ENCODE assay signal across 8 cellular contexts in genomic region chr10:79069325-79070090, GRCh38. TPM values are rescaled to one million over a fixed set of nuclear protein-coding genes. Genes with fewer than 3 reads are reported as not detected.
A peak's percentile ranks its signal among the peaks of the same experiment; 100 is the strongest.
DNase-seq lines count a peak whose midpoint lies in the region; ATAC-seq and FAIRE-seq lines count a peak whose summit lies in the region.

No MANE protein-coding gene starts in this region.

- peaks cover 45% of the 10 kb centered on the region for H3K4me1 Mint-ChIP-seq in activated CD4-positive, alpha-beta T cell treated with anti-CD3 and anti-CD28 coated beads, Interleukin-2, amount 10 ng/mL, durations not matched to agents 24 days and 14 days
- peaks cover 14% of the 10 kb centered on the region for H3K4me1 Mint-ChIP-seq in memory B cell

- peaks cover 0 to 6% (median 0%) of the 10 kb centered on the region in 11 experiments; a peak in 7 of 22 replicates for H3K27me3 ChIP-seq in BLaER1 treated with 17β-estradiol and CSF1 and Interleukin-3, amounts not matched to agents 10 nM and 100 nM
- no peaks in the 10 kb centered on the region for H3K27me3 ChIP-seq in stomach smooth muscle (ENCODE audit: control insufficient read depth in 1 of 2, insufficient read depth in 2 of 2, low read length in 2 of 2)

- peaks cover 45 to 55% (median 47%) of the 10 kb centered on the region in 11 experiments for H4K20me1 ChIP-seq in BLaER1 treated with 17β-estradiol and CSF1 and Interleukin-3, amounts not matched to agents 10 nM and 100 nM

- H3K4me2 ChIP-seq in BLaER1 treated with 17β-estradiol and CSF1 and Interleukin-3, amounts not matched to agents 10 nM and 100 nM = peak overlapping the region; percentile 49 to 100 (median 96)

- H3K4me3 ChIP-seq in BLaER1 treated with 17β-estradiol and CSF1 and Interleukin-3, amounts not matched to agents 10 nM and 100 nM = peak overlapping the region; percentile 75 to 100 (median 98)
- peak overlapping the region; percentile 95 to 99 for H3K4me3 ChIP-seq in stomach smooth muscle (ENCODE audit: low read length in 2 of 2)

- peaks cover 40 to 63% (median 55%) of the 10 kb centered on the region in 10 experiments for H3K4me1 ChIP-seq in BLaER1 treated with 17β-estradiol and CSF1 and Interleukin-3, amounts not matched to agents 10 nM and 100 nM
- H3K4me1 ChIP-seq in stomach smooth muscle (ENCODE audit: control insufficient read depth, insufficient read depth, low read length) = peaks cover 50% of the 10 kb centered on the region

- no peaks in the 10 kb centered on the region for H3K36me3 ChIP-seq in BLaER1 treated with 17β-estradiol and CSF1 and Interleukin-3, amounts not matched to agents 10 nM and 100 nM
- H3K36me3 ChIP-seq in stomach smooth muscle (ENCODE audit: control insufficient read depth in 2 of 2, insufficient read depth in 2 of 2, low read length in 2 of 2) = no peaks in the 10 kb centered on the region

- peak overlapping the region; percentile 95 for H3K4me3 Mint-ChIP-seq in activated CD4-positive, alpha-beta T cell treated with anti-CD3 and anti-CD28 coated beads, Interleukin-2, amount 10 ng/mL, durations not matched to agents 24 days and 14 days
- H3K4me3 Mint-ChIP-seq in memory B cell = peak overlapping the region; percentile 90

- ATAC-seq in GM21360 (IDR thresholded peaks at IDR 0.05; ENCODE audit: unreplicated experiment) (peak; percentile 14), memory B cell (ENCODE audit: low read depth) (peak; percentile 23)

- peak overlapping the region; percentile 79 to 95 (median 91) for H3K27ac ChIP-seq in BLaER1 treated with 17β-estradiol and CSF1 and Interleukin-3, amounts not matched to agents 10 nM and 100 nM
- H3K27ac ChIP-seq in stomach smooth muscle (ENCODE audit: low read length) = peak overlapping the region; percentile 97

- intact Hi-C loops in activated CD4-positive, alpha-beta T cell treated with anti-CD3 and anti-CD28 coated beads, Interleukin-2, amount 10 ng/mL, durations not matched to agents 24 days and 14 days (cut with micrococcal nuclease) = loop anchor here (1.0 to 10.0 kb wide), 7 partner anchors 68 to 1035 kb away; no protein-coding TSS in a partner anchor

- peak; percentile 9 for FAIRE-seq in HTR-8/SVneo (lab: Jason Lieb, UNC)

- H3K36me3 Mint-ChIP-seq in activated CD4-positive, alpha-beta T cell treated with anti-CD3 and anti-CD28 coated beads, Interleukin-2, amount 10 ng/mL, durations not matched to agents 24 days and 14 days (ENCODE audit: low read depth) = peaks cover 5% of the 10 kb centered on the region
- no peaks in the 10 kb centered on the region for H3K36me3 Mint-ChIP-seq in memory B cell

- no peaks in the 10 kb centered on the region for H3K9me3 ChIP-seq in BLaER1 treated with 17β-estradiol and CSF1 and Interleukin-3, amounts not matched to agents 10 nM and 100 nM (replicated peaks in 1 of 11)
- H3K9me3 ChIP-seq in stomach smooth muscle (ENCODE audit: control insufficient read depth in 2 of 2, low read length in 2 of 2) = no peaks in the 10 kb centered on the region

- no peaks in the 10 kb centered on the region for H3K9me3 Mint-ChIP-seq in activated CD4-positive, alpha-beta T cell treated with anti-CD3 and anti-CD28 coated beads, Interleukin-2, amount 10 ng/mL, durations not matched to agents 24 days and 14 days
- H3K9me3 Mint-ChIP-seq in memory B cell = no peaks in the 10 kb centered on the region

- H3K9ac ChIP-seq in BLaER1 treated with 17β-estradiol and CSF1 and Interleukin-3, amounts not matched to agents 10 nM and 100 nM = peak overlapping the region; percentile 88 to 97 (median 95)
- H3K9ac ChIP-seq in stomach smooth muscle (ENCODE audit: low read length in 2 of 2) = peak overlapping the region; percentile 90 to 94

- peak overlapping the region; percentile 85 for H3K27ac Mint-ChIP-seq in activated CD4-positive, alpha-beta T cell treated with anti-CD3 and anti-CD28 coated beads, Interleukin-2, amount 10 ng/mL, durations not matched to agents 24 days and 14 days
- peak overlapping the region; percentile 78 for H3K27ac Mint-ChIP-seq in memory B cell

- H3K27me3 Mint-ChIP-seq in activated CD4-positive, alpha-beta T cell treated with anti-CD3 and anti-CD28 coated beads, Interleukin-2, amount 10 ng/mL, durations not matched to agents 24 days and 14 days = peaks cover 19% of the 10 kb centered on the region
- H3K27me3 Mint-ChIP-seq in memory B cell = peaks cover 12% of the 10 kb centered on the region

- no peak for DNase-seq in HTR-8/SVneo (ENCODE audit: insufficient read length, low spot score)
- peak; percentile 89 for DNase-seq in activated CD4-positive, alpha-beta T cell treated with anti-CD3 and anti-CD28 coated beads, Interleukin-2, amount 10 ng/mL, durations not matched to agents 24 days and 14 days
- DNase-seq in ecto neural progenitor cell (ENCODE audit: low spot score) = peak; percentile 64
- DNase-seq in memory B cell (ENCODE audit: low spot score in 2 of 2) = no peak
- no peak for DNase-seq in HuH-7 (ENCODE audit: low spot score)

RNA-seq across cellular contexts. Expression of gene ZMIZ1, which starts 0.7 kb away (rescaled TPM):
- total RNA-seq in activated CD4-positive, alpha-beta T cell treated with anti-CD3 and anti-CD28 coated beads, Interleukin-2, amount 10 ng/mL, durations not matched to agents 24 days and 14 days = 66.3 and 71.7 TPM in 2 replicates

Comparison
In these comparisons a context has a peak if more than half of its experiments do, and no peak if none do; other contexts are left out.
1. DNase-seq: peak in activated CD4-positive, alpha-beta T cell treated with anti-CD3 and anti-CD28 coated beads, Interleukin-2, amount 10 ng/mL, durations not matched to agents 24 days and 14 days (single experiment) and ecto neural progenitor cell (single experiment); none in HTR-8/SVneo (single experiment), memory B cell (0 of 2) and HuH-7 (single experiment).